In genomic region chr5:168317096-168317520, GRCh38 we compare ENCODE assay signal across 13 cellular contexts. TPM values are rescaled to one million over a fixed set of nuclear protein-coding genes. Genes with fewer than 3 reads are reported as not detected.
DNase-seq lines count a peak whose midpoint lies in the region; TF ChIP-seq lines count a peak whose summit lies in the region.
"Had no signal": no experiment of that assay in that cellular context is flagged by ENCODE, and none has a peak within 500 bp of the region (broad histone marks: within the 10 kb centered on the region; RNA-seq: fewer than 3 reads in every experiment).

No MANE protein-coding gene starts in this region.

- H3K9me3 Mint-ChIP-seq in MCF 10A (ENCODE audit: unreplicated experiment) = no peaks in the 10 kb centered on the region
- no peaks in the 10 kb centered on the region for H3K9me3 Mint-ChIP-seq in mesothelial cell of epicardium
- H3K9me3 Mint-ChIP-seq in type B pancreatic cell = no peaks in the 10 kb centered on the region
- no peaks in the 10 kb centered on the region for H3K9me3 Mint-ChIP-seq in CD8-positive, alpha-beta memory T cell

- WGBS in mammary epithelial cell (ENCODE audit: low coverage, missing lambda C conversion rate) = 92% methylated on average over 8 of the region's 8 CpGs

- H3K36me3 Mint-ChIP-seq in MCF 10A (ENCODE audit: insufficient read depth, unreplicated experiment) (no peaks in the 10 kb centered on the region), mesothelial cell of epicardium (no peaks in the 10 kb centered on the region), type B pancreatic cell (peaks cover 5% of the 10 kb centered on the region)
- no peaks in the 10 kb centered on the region for H3K36me3 Mint-ChIP-seq in CD8-positive, alpha-beta memory T cell

- no peaks in the 10 kb centered on the region for H3K27me3 ChIP-seq in mammary epithelial cell (ENCODE audit: insufficient read depth, low read length)
- H3K27me3 ChIP-seq in duodenal mucosa (ENCODE audit: control insufficient read depth in 1 of 2, insufficient read depth in 2 of 2, low read length in 2 of 2) = no peaks in the 10 kb centered on the region
- no peaks in the 10 kb centered on the region for H3K27me3 ChIP-seq in CD8-positive, alpha-beta memory T cell (ENCODE audit: insufficient read depth, low read length, poor library complexity, severe bottlenecking)
- H3K27me3 ChIP-seq in A673 (replicated peaks; ENCODE audit: insufficient read depth, low read depth, low read length, poor library complexity) = no peaks in the 10 kb centered on the region

- CTCF ChIA-PET in MCF 10A (lab: Yijun Ruan, JAX) = interaction anchor here (0.7 to 2.7 kb wide), 10 partner anchors 10 to 170 kb away, joined by 3 to 14 read pairs (median 6); partner anchors contain the start of gene WWC1
- CTCF ChIA-PET in mammary epithelial cell (lab: Charles Lee; ENCODE audit: low non-redundant PET) = no interaction called here
- CTCF ChIA-PET in CD8-positive, alpha-beta memory T cell (lab: Charles Lee) = no interaction called here
- CTCF ChIA-PET in A673 (lab: Charles Lee) = no interaction called here

- no peak overlapping the region for H2AFZ ChIP-seq in mammary epithelial cell (ENCODE audit: low read depth, low read length)

- peaks cover 36% of the 10 kb centered on the region for H3K4me1 ChIP-seq in mammary epithelial cell (ENCODE audit: insufficient read depth, low read length)
- peaks cover 46 to 52% of the 10 kb centered on the region in 2 donors for H3K4me1 ChIP-seq in duodenal mucosa (ENCODE audit: control insufficient read depth in 1 of 2, insufficient read depth in 2 of 2, low read length in 2 of 2)
- H3K4me1 ChIP-seq in CD8-positive, alpha-beta memory T cell (ENCODE audit: insufficient read depth, low read length) = no peaks in the 10 kb centered on the region
- H3K4me1 ChIP-seq in A673 (ENCODE audit: insufficient read depth, low read length, poor library complexity, severe bottlenecking) = no peaks in the 10 kb centered on the region

- peaks cover 38% of the 10 kb centered on the region for H3K4me1 Mint-ChIP-seq in MCF 10A (ENCODE audit: insufficient read depth, unreplicated experiment)
- peaks cover 57% of the 10 kb centered on the region for H3K4me1 Mint-ChIP-seq in mesothelial cell of epicardium
- peaks cover 52% of the 10 kb centered on the region for H3K4me1 Mint-ChIP-seq in type B pancreatic cell (ENCODE audit: unreplicated experiment)
- no peaks in the 10 kb centered on the region for H3K4me1 Mint-ChIP-seq in CD8-positive, alpha-beta memory T cell

- POLR2A ChIA-PET in MCF 10A (lab: Yijun Ruan, JAX) (interaction anchor here (1.3 to 4.8 kb wide), 5 partner anchors 10 to 48 kb away, joined by 3 to 44 read pairs (median 7); partner anchors contain the start of gene WWC1), A673 (lab: Charles Lee; ENCODE audit: low non-redundant PET) (no interaction called here)
- POLR2A ChIA-PET in CD8-positive, alpha-beta memory T cell (lab: Charles Lee) = no interaction called here

- no peaks in the 10 kb centered on the region for H3K27me3 Mint-ChIP-seq in MCF 10A (ENCODE audit: insufficient read depth, unreplicated experiment)
- no peaks in the 10 kb centered on the region for H3K27me3 Mint-ChIP-seq in mesothelial cell of epicardium (ENCODE audit: low read depth)
- no peaks in the 10 kb centered on the region for H3K27me3 Mint-ChIP-seq in type B pancreatic cell
- H3K27me3 Mint-ChIP-seq in CD8-positive, alpha-beta memory T cell = peaks cover 2 to 12% of the 10 kb centered on the region in 2 donors

- H3K36me3 ChIP-seq in mammary epithelial cell (ENCODE audit: insufficient read depth, low read length) (no peaks in the 10 kb centered on the region), duodenal mucosa (ENCODE audit: control insufficient read depth in 1 of 2, insufficient read depth in 2 of 2, low read length in 2 of 2) (no peaks in the 10 kb centered on the region), A673 (ENCODE audit: insufficient read depth, low read length, poor library complexity, severe bottlenecking) (no peaks in the 10 kb centered on the region)
- H3K36me3 ChIP-seq in CD8-positive, alpha-beta memory T cell (ENCODE audit: insufficient read depth, low read length) = no peaks in the 10 kb centered on the region
- H3K36me3 ChIP-seq: thoracic aorta had no signal

- H3K9me3 ChIP-seq in mammary epithelial cell (replicated peaks; ENCODE audit: insufficient read depth, low read length) (no peaks in the 10 kb centered on the region), duodenal mucosa (ENCODE audit: control insufficient read depth in 1 of 2, low read length in 2 of 2) (no peaks in the 10 kb centered on the region), A673 (ENCODE audit: low read depth, low read length, poor library complexity, severe bottlenecking) (no peaks in the 10 kb centered on the region)
- H3K9me3 ChIP-seq in CD8-positive, alpha-beta memory T cell (ENCODE audit: low read length) = no peaks in the 10 kb centered on the region
- H3K9me3 ChIP-seq: thoracic aorta had no signal

- peak overlapping the region; percentile 20 for H3K27ac Mint-ChIP-seq in MCF 10A (ENCODE audit: low read depth, unreplicated experiment)
- peak overlapping the region; percentile 98 for H3K27ac Mint-ChIP-seq in mesothelial cell of epicardium
- peak overlapping the region; percentile 99 for H3K27ac Mint-ChIP-seq in type B pancreatic cell
- no peak overlapping the region for H3K27ac Mint-ChIP-seq in CD8-positive, alpha-beta memory T cell

- no peaks in the 10 kb centered on the region for H4K20me1 ChIP-seq in mammary epithelial cell (ENCODE audit: insufficient read depth, low read length)

- H3K27ac ChIP-seq in mammary epithelial cell (ENCODE audit: insufficient read depth, low read depth, low read length) = no peak overlapping the region
- H3K27ac ChIP-seq in duodenal mucosa (ENCODE audit: low read depth, low read length) = peak overlapping the region; percentile 6
- no peak overlapping the region for H3K27ac ChIP-seq in CD8-positive, alpha-beta memory T cell (ENCODE audit: low read depth, low read length)
- H3K27ac ChIP-seq in A673 (ENCODE audit: low read depth, low read length, poor library complexity, severe bottlenecking) = no peak overlapping the region
- H3K27ac ChIP-seq: thoracic aorta had no signal

- peaks cover 48% of the 10 kb centered on the region for H3K79me2 ChIP-seq in mammary epithelial cell (ENCODE audit: insufficient read depth, low read length)

- intact Hi-C loops in MCF 10A (cut with micrococcal nuclease) (no loop called here), mammary epithelial cell (cut with micrococcal nuclease) (no loop called here), A673 (cut with micrococcal nuclease; ENCODE audit: unreplicated experiment) (no loop called here)

- in situ Hi-C loops in mammary epithelial cell (cut with MboI; ENCODE audit: low sequenced_read_pairs in 2 of 2) = no loop called here

- H3K4me3 Mint-ChIP-seq in MCF 10A (ENCODE audit: unreplicated experiment) (no peak overlapping the region), mesothelial cell of epicardium (no peak overlapping the region), type B pancreatic cell (peak overlapping the region; percentile 76)
- H3K4me3 Mint-ChIP-seq in CD8-positive, alpha-beta memory T cell = no peak overlapping the region

- TF ChIP-seq CTCF in MCF 10A (IDR thresholded peaks at IDR 0.05; ENCODE audit: unreplicated experiment) = no peak
- no peak for TF ChIP-seq CTCF in mammary epithelial cell (conservative IDR thresholded peaks at IDR 0.05 in 1 of 2, IDR thresholded peaks at IDR 0.05 in 1 of 2; ENCODE audit: extremely low read depth in 1 of 2, insufficient read depth in 1 of 2, low read depth in 1 of 2, low read length in 2 of 2)
- no peak for TF ChIP-seq CTCF in mesothelial cell of epicardium (IDR thresholded peaks at IDR 0.05; ENCODE audit: unreplicated experiment)
- no peak for TF ChIP-seq CTCF in type B pancreatic cell (conservative IDR thresholded peaks at IDR 0.05)
- TF ChIP-seq CTCF in A673 (conservative IDR thresholded peaks at IDR 0.05; ENCODE audit: low read depth, low read length) = no peak

- DNase-seq in MCF 10A (ENCODE audit: unreplicated experiment) = no peak
- DNase-seq in mammary epithelial cell = no peak
- DNase-seq in mesothelial cell of epicardium (ENCODE audit: low spot score in 2 of 2, unreplicated experiment in 2 of 2) = no peak
- DNase-seq in type B pancreatic cell (ENCODE audit: extremely low spot score, unreplicated experiment) = no peak
- DNase-seq in NCI-H2081 (lab: John Stamatoyannopoulos, UW) = no peak
- no peak for DNase-seq in CD8-positive, alpha-beta memory T cell
- no peak for DNase-seq in A673 (ENCODE audit: low spot score)
- DNase-seq: activated naive CD4-positive, alpha-beta T cell treated with Interleukin-2 at 50 U/mL for 16 hours; cerebellar nuclear complex; NCI-H187 treated with DMSO at 0.1 percent for 48 hours; SIG-M5 had no signal

- H3K9ac ChIP-seq in mammary epithelial cell (ENCODE audit: insufficient read depth, low read length) (no peak overlapping the region), duodenal mucosa (ENCODE audit: low read depth in 1 of 2, low read length in 2 of 2) (no peak overlapping the region)

- dilution Hi-C loops in mammary epithelial cell (cut with HindIII; ENCODE audit: low sequenced_read_pairs) = no loop called here

- H3K4me2 ChIP-seq in mammary epithelial cell (ENCODE audit: insufficient read depth, low read depth, low read length) = no peak overlapping the region

- no TSS peak for BruUV-seq in MCF 10A (replicated peaks; lab: Mats Ljungman, UMichigan)
- no TSS peak for BruUV-seq in mammary epithelial cell (replicated peaks; lab: Mats Ljungman, UMichigan)
- BruUV-seq in A673 (replicated peaks; lab: Mats Ljungman, UMichigan) = no TSS peak

- no peak overlapping the region for H3K4me3 ChIP-seq in mammary epithelial cell (replicated peaks in 1 of 3; ENCODE audit: insufficient read depth in 1 of 3, low read depth in 2 of 3, low read length in 3 of 3)
- H3K4me3 ChIP-seq in duodenal mucosa (ENCODE audit: low read depth in 1 of 2, low read length in 2 of 2) = no peak overlapping the region
- no peak overlapping the region for H3K4me3 ChIP-seq in CD8-positive, alpha-beta memory T cell (ENCODE audit: low read length)
- H3K4me3 ChIP-seq in A673 (ENCODE audit: low read depth, low read length, poor library complexity, severe bottlenecking) = no peak overlapping the region
- H3K4me3 ChIP-seq: thoracic aorta had no signal

RNA-seq across cellular contexts. Expression of gene WWC1, which starts 25.7 kb away (rescaled TPM):
- total RNA-seq in MCF 10A (2022) = 27.8 and 47.0 TPM in 2 replicates
- 10 to 100 TPM; 17.8 to 32.0 TPM for total RNA-seq in mammary epithelial cell
- 14.0 TPM for polyA plus RNA-seq in mammary epithelial cell
- 78.6 TPM for polyA minus RNA-seq in mammary epithelial cell
- total RNA-seq in mesothelial cell of epicardium = 29.9 to 35.1 TPM (median 32.8 TPM) in 3 replicates
- total RNA-seq in type B pancreatic cell (ENCODE audit: low replicate concordance) = 80.1 and 183 TPM in 2 replicates
- 1 to 10 TPM in 1 of 2 experiments, under 1 TPM in 1; 0.77 to 1.8 TPM for total RNA-seq in CD8-positive, alpha-beta memory T cell
- 0.52 TPM for polyA plus RNA-seq in CD8-positive, alpha-beta memory T cell
- total RNA-seq in A673 (2021) = 8.2 and 8.8 TPM in 2 replicates

Comparison
In these comparisons a context has a peak if more than half of its experiments do, and no peak if none do; other contexts are left out.
1. H3K27ac Mint-ChIP-seq: peak in MCF 10A (single experiment), mesothelial cell of epicardium (single experiment) and type B pancreatic cell (single experiment); none in CD8-positive, alpha-beta memory T cell (0 of 8).